In genomic region chr13:111518161-111518791, GRCh38 we compare ENCODE assay signal across 15 cellular contexts.
DNase-seq lines count a peak whose midpoint lies in the region; ATAC-seq and TF ChIP-seq lines count a peak whose summit lies in the region.
"Had no signal": no experiment of that assay in that cellular context is flagged by ENCODE, and none has a peak within 500 bp of the region (broad histone marks: within the 10 kb centered on the region; RNA-seq: fewer than 3 reads in every experiment).

No MANE protein-coding gene starts in this region.

- H3K36me3 ChIP-seq in body of pancreas (replicated peaks in 1 of 2; ENCODE audit: insufficient read depth in 1 of 2, low read depth in 2 of 2), result no peaks in the 10 kb centered on the region
- H3K36me3 ChIP-seq in spleen, result no peaks in the 10 kb centered on the region
- H3K36me3 ChIP-seq: neutrophil, tibial artery had no signal

- no peaks in the 10 kb centered on the region for H3K36me3 Mint-ChIP-seq in stimulated activated effector memory CD8-positive, alpha-beta T cell treated with anti-CD3 and anti-CD28 coated beads, Interleukin-12 subunit alpha, Interleukin-12 subunit beta, amount 100 ng/mL, for 72 hours

- H3K27me3 ChIP-seq in body of pancreas (no peaks in the 10 kb centered on the region), spleen (replicated peaks in 1 of 7) (peaks cover 0 to 66% (median 3%) of the 10 kb centered on the region in 7 donors)

- DNase-seq in NCI-H345 (lab: John Stamatoyannopoulos, UW) (peak; percentile 54), NCI-H345 treated with DMSO at 0.1 percent for 48 hours (lab: John Stamatoyannopoulos, UW; ENCODE audit: unreplicated experiment) (no peak), NCI-H2107 (lab: John Stamatoyannopoulos, UW) (peak; percentile 29), body of pancreas (peak; percentile 27 to 59 (median 40)), spleen (peak; percentile 32), NOMO-1 (lab: John Stamatoyannopoulos, UW; ENCODE audit: unreplicated experiment in 2 of 2) (no peak)
- DNase-seq in stimulated activated effector memory CD8-positive, alpha-beta T cell treated with anti-CD3 and anti-CD28 coated beads, Interleukin-12 subunit alpha, Interleukin-12 subunit beta, amount 100 ng/mL, for 72 hours (ENCODE audit: low spot score in 2 of 2), result no peak
- DNase-seq: activated gamma-delta T cell treated with Interleukin-2 at 50 U/mL for 16 hours; Calu3; KBM-7; NCI-H446 treated with DMSO at 0.1 percent for 48 hours; stimulated activated CD4-positive, alpha-beta T cell treated with anti-CD3 and anti-CD28 coated beads, Interleukin-15, amount 100 ng/mL, for 24 hours; tibial artery had no signal

- WGBS in body of pancreas, 2 donors, result 51 to 53% methylated on average over 18 to 19 of the region's 24 CpGs
- WGBS in spleen, 5 donors, result 79 to 86% (median 83%) methylated on average over 15 to 23 of the region's 24 CpGs

- H3K9me3 Mint-ChIP-seq in stimulated activated effector memory CD8-positive, alpha-beta T cell treated with anti-CD3 and anti-CD28 coated beads, Interleukin-12 subunit alpha, Interleukin-12 subunit beta, amount 100 ng/mL, for 72 hours, result no peaks in the 10 kb centered on the region

- H3K9me3 ChIP-seq in body of pancreas, result no peaks in the 10 kb centered on the region
- H3K9me3 ChIP-seq in spleen, result no peaks in the 10 kb centered on the region
- H3K9me3 ChIP-seq: neutrophil, tibial artery had no signal

- no peaks in the 10 kb centered on the region for H3K4me1 Mint-ChIP-seq in stimulated activated effector memory CD8-positive, alpha-beta T cell treated with anti-CD3 and anti-CD28 coated beads, Interleukin-12 subunit alpha, Interleukin-12 subunit beta, amount 100 ng/mL, for 72 hours

- H3K4me3 ChIP-seq in body of pancreas (no peak overlapping the region), spleen (no peak overlapping the region)
- H3K4me3 ChIP-seq: tibial artery had no signal

- intact Hi-C loops in body of pancreas (cut with DNase I) (no loop called here), spleen (cut with DNase I; ENCODE audit: low total_unique reads) (no loop called here)

- TF ChIP-seq CTCF in body of pancreas (IDR thresholded peaks at IDR 0.05) (peak in 5 of 7 experiments; percentile 15 to 59 (median 46)), spleen (IDR thresholded peaks at IDR 0.05 in 8 of 11, conservative IDR thresholded peaks at IDR 0.05 in 3 of 11) (no peak)

- TF ChIP-seq POLR2A in body of pancreas (IDR thresholded peaks at IDR 0.05), result no peak
- no peak for TF ChIP-seq POLR2A in spleen (IDR thresholded peaks at IDR 0.05)

- no peaks in the 10 kb centered on the region for H3K4me1 ChIP-seq in body of pancreas
- H3K4me1 ChIP-seq in spleen, result no peaks in the 10 kb centered on the region

- H3K27ac ChIP-seq in body of pancreas (no peak overlapping the region), spleen (no peak overlapping the region)
- H3K27ac ChIP-seq: neutrophil, tibial artery had no signal

- H3K27ac Mint-ChIP-seq in stimulated activated effector memory CD8-positive, alpha-beta T cell treated with anti-CD3 and anti-CD28 coated beads, Interleukin-12 subunit alpha, Interleukin-12 subunit beta, amount 100 ng/mL, for 72 hours, result no peak overlapping the region

- ATAC-seq in body of pancreas (peak; percentile 45), HG03342 (IDR thresholded peaks at IDR 0.05; ENCODE audit: unreplicated experiment) (no peak)
- ATAC-seq in stimulated activated effector memory CD8-positive, alpha-beta T cell treated with anti-CD3 and anti-CD28 coated beads, Interleukin-12 subunit alpha, Interleukin-12 subunit beta, amount 100 ng/mL, for 72 hours, result no peak

- H3K4me3 Mint-ChIP-seq in stimulated activated effector memory CD8-positive, alpha-beta T cell treated with anti-CD3 and anti-CD28 coated beads, Interleukin-12 subunit alpha, Interleukin-12 subunit beta, amount 100 ng/mL, for 72 hours, result no peak overlapping the region

Comparison
In these comparisons a context has a peak if more than half of its experiments do, and no peak if none do; other contexts are left out.
1. DNase-seq: peak in NCI-H345 (single experiment), NCI-H2107 (single experiment), body of pancreas (4 of 4) and spleen (single experiment); none in NCI-H345 treated with DMSO at 0.1 percent for 48 hours (single experiment), stimulated activated effector memory CD8-positive, alpha-beta T cell treated with anti-CD3 and anti-CD28 coated beads, Interleukin-12 subunit alpha, Interleukin-12 subunit beta, amount 100 ng/mL, for 72 hours (0 of 2) and NOMO-1 (0 of 2).
2. CTCF ChIP-seq: peak in body of pancreas (5 of 7); none in spleen (0 of 11).